Comparison of ENCODE assay signal across 13 cellular contexts in the genomic region with DNA sequence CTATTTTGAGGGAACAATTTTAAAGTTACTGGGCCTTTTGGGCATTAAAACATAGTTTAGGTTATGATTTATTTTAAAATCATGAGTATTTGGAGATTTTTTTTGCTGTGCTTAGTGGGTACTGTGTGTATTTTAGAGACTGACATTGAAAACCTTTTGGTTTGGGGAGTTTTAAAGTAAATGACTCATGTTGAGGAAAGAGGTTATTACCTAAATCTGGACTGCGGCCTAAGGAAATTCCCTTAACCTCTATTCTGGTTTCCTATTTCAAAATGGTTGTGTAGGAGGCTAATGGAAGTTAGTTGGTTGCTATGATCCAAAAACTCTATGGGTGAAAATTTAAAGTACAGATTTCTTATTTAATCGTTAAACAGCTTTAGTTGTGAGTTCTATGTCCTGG. TPM values are rescaled to one million over a fixed set of nuclear protein-coding genes. Genes with fewer than 3 reads are reported as not detected.
A peak's percentile ranks its signal among the peaks of the same experiment; 100 is the strongest.
DNase-seq lines count a peak whose midpoint lies in the region; ATAC-seq, FAIRE-seq and TF ChIP-seq lines count a peak whose summit lies in the region.
"Had no signal": no experiment of that assay in that cellular context is flagged by ENCODE, and none has a peak within 500 bp of the region (broad histone marks: within the 10 kb centered on the region; RNA-seq: fewer than 3 reads in every experiment).

No MANE protein-coding gene starts in this region.

- H3K27ac ChIP-seq in effector memory CD4-positive, alpha-beta T cell (ENCODE audit: insufficient read depth, low read length, poor library complexity, severe bottlenecking) = no peak overlapping the region
- H3K27ac ChIP-seq: left lung had no signal

- H3K27me3 ChIP-seq in bronchial epithelial cell (ENCODE audit: control insufficient read depth, insufficient read depth, low read length) = no peaks in the 10 kb centered on the region
- H3K27me3 ChIP-seq in effector memory CD4-positive, alpha-beta T cell (replicated peaks; ENCODE audit: control insufficient read depth, insufficient read depth, low read length, poor library complexity, severe bottlenecking) = no peaks in the 10 kb centered on the region
- H3K27me3 ChIP-seq: left lung had no signal

- H3K36me3 ChIP-seq in bronchial epithelial cell (ENCODE audit: control insufficient read depth, insufficient read depth, low read length) = no peaks in the 10 kb centered on the region
- H3K36me3 ChIP-seq in effector memory CD4-positive, alpha-beta T cell (ENCODE audit: control insufficient read depth, insufficient read depth, low read length) = no peaks in the 10 kb centered on the region
- H3K36me3 ChIP-seq: left lung had no signal

- H3K9me3 ChIP-seq in effector memory CD4-positive, alpha-beta T cell (ENCODE audit: control insufficient read depth, low read length) = no peaks in the 10 kb centered on the region
- H3K9me3 ChIP-seq: left lung had no signal

- DNase-seq in bronchial epithelial cell (ENCODE audit: low read depth) (peak; percentile 75), stromal cell of bone marrow (ENCODE audit: low read depth) (peak; percentile 81), cerebellum (ENCODE audit: low spot score) (no peak), HK-2 (ENCODE audit: unreplicated experiment) (no peak)
- DNase-seq in effector memory CD4-positive, alpha-beta T cell = no peak
- DNase-seq: activated CD4-positive, alpha-beta T cell treated with anti-CD3 and anti-CD28 coated beads for 4 hours; activated naive CD8-positive, alpha-beta T cell treated with anti-CD3 and anti-CD28 coated beads, Interleukin-2, amount 10 ng/mL, durations not matched to agents 7 days and 5 days; foreskin melanocyte; left lung; NCI-H2081 treated with DMSO at 0.1 percent for 48 hours had no signal

- no peak for FAIRE-seq in bronchial epithelial cell (lab: Jason Lieb, UNC)
- FAIRE-seq: H1 had no signal

- no peak for TF ChIP-seq CTCF in bronchial epithelial cell (IDR thresholded peaks at IDR 0.05; ENCODE audit: insufficient read depth, low read length, severe bottlenecking)

- no peak overlapping the region for H3K4me3 ChIP-seq in bronchial epithelial cell (ENCODE audit: low read depth, low read length)
- H3K4me3 ChIP-seq in effector memory CD4-positive, alpha-beta T cell (ENCODE audit: insufficient read depth, low read depth, low read length, poor library complexity, severe bottlenecking) = no peak overlapping the region
- H3K4me3 ChIP-seq: left lung had no signal

- peak; percentile 78 for ATAC-seq in GM19023 (IDR thresholded peaks at IDR 0.05; ENCODE audit: unreplicated experiment)
- peak; percentile 66 for ATAC-seq in HG02938 (IDR thresholded peaks at IDR 0.05; ENCODE audit: unreplicated experiment)
- ATAC-seq: left lung had no signal

- H3K4me1 ChIP-seq in effector memory CD4-positive, alpha-beta T cell (ENCODE audit: control insufficient read depth, insufficient read depth, low read length, poor library complexity, severe bottlenecking) = no peaks in the 10 kb centered on the region
- H3K4me1 ChIP-seq: left lung had no signal

RNA-seq across cellular contexts. Expression of gene DPH6, which starts 57.3 kb away (rescaled TPM):
- total RNA-seq in bronchial epithelial cell (18.4 and 18.6 TPM in 2 replicates), cerebellum (27.2 TPM)

Comparison
In these comparisons a context has a peak if more than half of its experiments do, and no peak if none do; other contexts are left out.
1. DNase-seq: peak in bronchial epithelial cell (single experiment) and stromal cell of bone marrow (single experiment); none in effector memory CD4-positive, alpha-beta T cell (0 of 3), cerebellum (single experiment) and HK-2 (single experiment).